Comparison of ENCODE assay signal across 7 cellular contexts in genomic region chr21:38072489-38072888, GRCh38.
"Had no signal": no experiment of that assay in that cellular context is flagged by ENCODE, and none has a peak within 500 bp of the region (broad histone marks: within the 10 kb centered on the region; RNA-seq: fewer than 3 reads in every experiment).

No MANE protein-coding gene starts in this region.

- H3K4me1 Mint-ChIP-seq: IgD-negative memory B cell had no signal

- ATAC-seq: HepG2 had no signal

- H3K36me3 Mint-ChIP-seq: IgD-negative memory B cell had no signal

- FAIRE-seq: HepG2, HTR-8/SVneo had no signal

- H3K27ac ChIP-seq: HL-60 had no signal

- H3K4me3 Mint-ChIP-seq: IgD-negative memory B cell had no signal

- DNase-seq: IMR-90, KBM-7, KG1 had no signal

- H3K27ac Mint-ChIP-seq: IgD-negative memory B cell had no signal
